ENCODE assay signal across 8 cellular contexts in genomic region chr10:91797874-91798735, GRCh38. TPM values are rescaled to one million over a fixed set of nuclear protein-coding genes. Genes with fewer than 3 reads are reported as not detected.
A peak's percentile ranks its signal among the peaks of the same experiment; 100 is the strongest.
DNase-seq lines count a peak whose midpoint lies in the region; ATAC-seq, FAIRE-seq and TF ChIP-seq lines count a peak whose summit lies in the region.

TSS of gene TNKS2 (plus strand) at chr10:91798426. CDS start at chr10:91798691, 265 bp downstream.

- H3K36me3 Mint-ChIP-seq in T-helper 2 cell treated with Interferon-gamma antibody and Interleukin-4, amounts not matched to agents 5 μg/mL and 100 μg/mL, for 36 hours (ENCODE audit: low read depth), result peaks cover 34% of the 10 kb centered on the region

- H3K27ac ChIP-seq in ascending aorta (peak within 1 kb of the TSS; percentile 93 to 97), right cardiac atrium (ENCODE audit: low read length) (peak within 1 kb of the TSS; percentile 82)

- no peak for TF ChIP-seq CTCF in ascending aorta (IDR thresholded peaks at IDR 0.05)

- intact Hi-C loops in ascending aorta (cut with DNase I), result loop anchor here (2.0 to 5.0 kb wide), 6 partner anchors 84 to 636 kb away; partner anchors contain the start of genes BTAF1 and PPP1R3C
- intact Hi-C loops in right cardiac atrium (cut with DNase I), result no loop called here

- H3K27me3 ChIP-seq in ascending aorta (no peaks in the 10 kb centered on the region), right cardiac atrium (ENCODE audit: control insufficient read depth, insufficient read depth) (no peaks in the 10 kb centered on the region)

- no peaks in the 10 kb centered on the region for H3K9me3 Mint-ChIP-seq in T-helper 2 cell treated with Interferon-gamma antibody and Interleukin-4, amounts not matched to agents 5 μg/mL and 100 μg/mL, for 36 hours

- H3K27ac Mint-ChIP-seq in T-helper 2 cell treated with Interferon-gamma antibody and Interleukin-4, amounts not matched to agents 5 μg/mL and 100 μg/mL, for 36 hours, result peak within 1 kb of the TSS; percentile 95

- FAIRE-seq in urothelium cell line (lab: Jason Lieb, UNC), result peak; percentile 79

- H3K36me3 ChIP-seq in ascending aorta, result no peaks in the 10 kb centered on the region

- WGBS in right cardiac atrium, result under 1% methylated on average over 77 of the region's 77 CpGs

- H3K4me3 ChIP-seq in ascending aorta (peak within 1 kb of the TSS; percentile 96 to 98), right cardiac atrium (ENCODE audit: low read length) (peak within 1 kb of the TSS; percentile 70)

- ATAC-seq in GM18505 (IDR thresholded peaks at IDR 0.05; ENCODE audit: unreplicated experiment) (peak; percentile 77), HG02943 (IDR thresholded peaks at IDR 0.05; ENCODE audit: low read depth, unreplicated experiment) (peak; percentile 72), right cardiac atrium (peak; percentile 96 to 97)

- H3K9me3 ChIP-seq in ascending aorta (no peaks in the 10 kb centered on the region), right cardiac atrium (ENCODE audit: control insufficient read depth, low read length) (no peaks in the 10 kb centered on the region)

- peaks cover 46% of the 10 kb centered on the region for H3K4me1 Mint-ChIP-seq in T-helper 2 cell treated with Interferon-gamma antibody and Interleukin-4, amounts not matched to agents 5 μg/mL and 100 μg/mL, for 36 hours (ENCODE audit: low read depth)

- peaks cover 4% of the 10 kb centered on the region for H3K27me3 Mint-ChIP-seq in T-helper 2 cell treated with Interferon-gamma antibody and Interleukin-4, amounts not matched to agents 5 μg/mL and 100 μg/mL, for 36 hours (ENCODE audit: low read depth)

- TF ChIP-seq POLR2A in GM18505 (IDR thresholded peaks at IDR 0.05; ENCODE audit: borderline replicate concordance, extremely low read depth, insufficient read depth, insufficient read length), result peak; percentile 83

- peaks cover 7 to 28% of the 10 kb centered on the region in 2 donors for H3K4me1 ChIP-seq in ascending aorta
- H3K4me1 ChIP-seq in right cardiac atrium (ENCODE audit: control insufficient read depth, insufficient read depth, low read length), result peaks cover under 1% of the 10 kb centered on the region

- H3K4me3 Mint-ChIP-seq in T-helper 2 cell treated with Interferon-gamma antibody and Interleukin-4, amounts not matched to agents 5 μg/mL and 100 μg/mL, for 36 hours, result peak within 1 kb of the TSS; percentile 91

- DNase-seq in NCI-H187 treated with DMSO at 0.1 percent for 48 hours (lab: John Stamatoyannopoulos, UW), result peak; percentile 12
- DNase-seq in T-helper 2 cell treated with Interferon-gamma antibody and Interleukin-4, amounts not matched to agents 5 μg/mL and 100 μg/mL, for 36 hours (ENCODE audit: low spot score), result peak; percentile 95
- DNase-seq in ascending aorta (ENCODE audit: low spot score in 2 of 2), result peak; percentile 74 to 97
- peak; percentile 94 to 98 (median 98) for DNase-seq in right cardiac atrium
- DNase-seq in pulmonary artery endothelial cell (ENCODE audit: low read depth, low spot score), result peak; percentile 71
- peak; percentile 96 for DNase-seq in urothelium cell line (ENCODE audit: low spot score)

RNA-seq across cellular contexts. Expression of gene TNKS2, which starts in this region (rescaled TPM):
- total RNA-seq in ascending aorta (26.4 TPM), right cardiac atrium (10 to 100 TPM; 18.0 to 21.4 (median 19.9) TPM), pulmonary artery endothelial cell (54.0 and 58.0 TPM in 2 replicates)
- 6.1 TPM for polyA plus RNA-seq in right cardiac atrium

Comparison
In these comparisons a context has a peak if more than half of its experiments do, and no peak if none do; other contexts are left out.
1. Peak in every context shown above with its lines: DNase-seq, ATAC-seq, H3K4me3 ChIP-seq and H3K27ac ChIP-seq.
2. DNase-seq: peak in every context shown above with its lines; median percentile 98 in right cardiac atrium; 96 in urothelium cell line; 95 in T-helper 2 cell treated with Interferon-gamma antibody and Interleukin-4, amounts not matched to agents 5 μg/mL and 100 μg/mL, for 36 hours; 86 in ascending aorta; 71 in pulmonary artery endothelial cell; 12 in NCI-H187 treated with DMSO at 0.1 percent for 48 hours.